In the genomic region with DNA sequence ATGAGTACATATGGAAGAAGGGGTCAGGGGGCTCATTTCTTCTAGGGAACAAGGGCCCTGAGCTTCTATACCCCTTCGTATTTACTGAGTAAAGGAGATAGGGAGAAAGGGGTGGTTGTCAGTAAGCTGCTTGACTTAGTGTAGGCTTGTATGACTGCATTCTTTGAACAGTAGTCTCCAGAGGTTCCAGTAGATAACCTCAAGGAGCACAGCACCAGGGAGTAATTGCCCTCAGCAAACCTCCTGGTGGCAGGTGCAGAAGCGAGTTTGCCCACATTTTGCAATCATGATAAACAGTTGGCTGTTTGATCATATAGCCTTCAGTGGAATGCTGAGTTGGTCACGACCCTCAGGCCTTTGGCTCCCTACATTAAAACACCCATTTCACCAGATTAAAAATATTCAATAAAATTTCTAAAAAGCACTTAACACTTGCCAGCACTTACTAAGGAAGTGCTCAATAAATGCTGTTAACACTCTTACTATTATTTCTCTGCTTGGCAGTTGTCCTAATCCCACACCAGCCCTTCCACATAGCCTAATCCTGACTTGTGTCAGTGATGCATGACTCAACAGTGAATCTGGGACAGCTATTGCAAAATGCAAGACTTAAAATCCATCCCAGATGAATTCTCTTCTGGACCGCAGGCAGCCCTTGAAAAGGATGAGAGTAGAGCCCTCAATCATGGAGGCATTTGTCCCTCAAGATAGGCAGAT, we compare ENCODE assay signal across 11 cellular contexts. TPM values are rescaled to one million over a fixed set of nuclear protein-coding genes. Genes with fewer than 3 reads are reported as not detected.
A peak's percentile ranks its signal among the peaks of the same experiment; 100 is the strongest.
DNase-seq lines count a peak whose midpoint lies in the region; TF ChIP-seq lines count a peak whose summit lies in the region.
"Had no signal": no experiment of that assay in that cellular context is flagged by ENCODE, and none has a peak within 500 bp of the region (broad histone marks: within the 10 kb centered on the region; RNA-seq: fewer than 3 reads in every experiment).

No MANE protein-coding gene starts in this region.

- TF ChIP-seq CTCF in RWPE1 (conservative IDR thresholded peaks at IDR 0.05; ENCODE audit: low read depth) (no peak), fibroblast of pulmonary artery (IDR thresholded peaks at IDR 0.05; ENCODE audit: low read length, missing control alignments) (no peak)

- in situ Hi-C loops in GM23248 (cut with MboI) = no loop called here

- POLR2A ChIA-PET in RWPE1 (lab: Yijun Ruan, JAX; ENCODE audit: low non-redundant PET) = no interaction called here

- H3K4me2 ChIP-seq in GM23248 (ENCODE audit: unreplicated experiment) = no peak overlapping the region

- H3K4me1 ChIP-seq in GM23248 (ENCODE audit: insufficient read depth) = peaks cover 30% of the 10 kb centered on the region

- peaks cover 35% of the 10 kb centered on the region for H3F3A ChIP-seq in GM23248 (ENCODE audit: insufficient read depth)

- H3K9me3 ChIP-seq in GM23248 (ENCODE audit: low read depth) = no peaks in the 10 kb centered on the region
- H3K9me3 ChIP-seq: HAP-1 had no signal

- H3K79me2 ChIP-seq in GM23248 (ENCODE audit: insufficient read depth) = no peaks in the 10 kb centered on the region

- H3K4me3 ChIP-seq in GM23248 (no peak overlapping the region), fibroblast of pulmonary artery (replicated peaks; ENCODE audit: low read depth, low read length) (no peak overlapping the region), skin epidermis (no peak overlapping the region)
- H3K4me3 ChIP-seq: HAP-1 had no signal

- H3K9ac ChIP-seq in GM23248 = no peak overlapping the region

- no peaks in the 10 kb centered on the region for H3K27me3 ChIP-seq in GM23248 (replicated peaks; ENCODE audit: insufficient read depth)

- H4K20me1 ChIP-seq in GM23248 (ENCODE audit: insufficient read depth) = no peaks in the 10 kb centered on the region

- H3K36me3 ChIP-seq in GM23248 (ENCODE audit: low read depth) = no peaks in the 10 kb centered on the region
- H3K36me3 ChIP-seq: HAP-1 had no signal

- H2AFZ ChIP-seq in GM23248 = no peak overlapping the region

- WGBS in GM23248 (ENCODE audit: low coverage in 1 of 2, low lambda C conversion rate in 2 of 2, missing lambda C conversion rate in 2 of 2), 2 experiments = 25 to 37% methylated on average over 4 of the region's 4 CpGs

- no peaks in the 10 kb centered on the region for H3K9me2 ChIP-seq in GM23248 (ENCODE audit: insufficient read depth)

- no peak overlapping the region for H3K27ac ChIP-seq in GM23248
- peak overlapping the region; percentile 99 for H3K27ac ChIP-seq in RWPE1
- H3K27ac ChIP-seq in skin epidermis = peak overlapping the region in 13 of 21 experiments; percentile 12 to 85 (median 62)

- peak; percentile 93 for DNase-seq in GM23248
- DNase-seq in RWPE1 (ENCODE audit: low spot score) = peak; percentile 55
- peak; percentile 90 for DNase-seq in fibroblast of pulmonary artery (ENCODE audit: low read depth)
- no peak for DNase-seq in AML-193 (lab: John Stamatoyannopoulos, UW)
- no peak for DNase-seq in LoVo (ENCODE audit: low spot score)
- no peak for DNase-seq in KG1 (lab: John Stamatoyannopoulos, UW)
- DNase-seq in activated T-cell treated with anti-CD3 and anti-CD28 coated beads for 4 hours = no peak
- DNase-seq: activated CD4-positive, alpha-beta memory T cell treated with anti-CD3 and anti-CD28 coated beads, Interleukin-2, amount 10 ng/mL, durations not matched to agents 7 days and 5 days; NCI-H69 had no signal

- CTCF ChIA-PET in RWPE1 (lab: Yijun Ruan, JAX) = interaction anchor here (1.1 kb wide), 1 partner anchor 396 kb away, joined by 3 read pairs; no protein-coding TSS in a partner anchor

RNA-seq across cellular contexts. Expression of gene DHRS4L2, which starts 3.7 kb away (rescaled TPM):
- total RNA-seq in GM23248 (2014; rRNA removed; shearing (Covaris generic)) = 5.1 and 10.1 TPM in 2 replicates
- polyA plus RNA-seq in GM23248 (2016; fragmentation: Nextera tagmentation; extraction: Ambion mirVana) = 16.8 and 19.2 TPM in 2 replicates

RNA-seq across cellular contexts. Expression of gene DHRS4, which starts 31.5 kb away (rescaled TPM):
- 23.0 and 25.4 TPM in 2 replicates for total RNA-seq in GM23248 (2014; rRNA removed; shearing (Covaris generic))
- polyA plus RNA-seq in GM23248 (2016; fragmentation: Nextera tagmentation; extraction: Ambion mirVana) = 35.4 and 35.9 TPM in 2 replicates

Comparison
In these comparisons a context has a peak if more than half of its experiments do, and no peak if none do; other contexts are left out.
1. DNase-seq: peak in GM23248 (single experiment), RWPE1 (single experiment) and fibroblast of pulmonary artery (single experiment); none in AML-193 (0 of 2), LoVo (single experiment), KG1 (single experiment) and activated T-cell treated with anti-CD3 and anti-CD28 coated beads for 4 hours (single experiment).